8 cellular contexts compared by ENCODE assay signal in genomic region chr3:119891944-119892721, GRCh38.
DNase-seq lines count a peak whose midpoint lies in the region; FAIRE-seq and TF ChIP-seq lines count a peak whose summit lies in the region.

No MANE protein-coding gene starts in this region.

- H3K23ac ChIP-seq in mesendoderm (ENCODE audit: low read length): no peak overlapping the region

- no peaks in the 10 kb centered on the region for H3K27me3 Mint-ChIP-seq in Caco-2 (ENCODE audit: insufficient read depth, unreplicated experiment)

- H3K4me1 ChIP-seq in Caco-2: no peaks in the 10 kb centered on the region
- no peaks in the 10 kb centered on the region for H3K4me1 ChIP-seq in endocrine pancreas (ENCODE audit: control insufficient read depth, insufficient read depth, low read length)
- no peaks in the 10 kb centered on the region for H3K4me1 ChIP-seq in mesendoderm (ENCODE audit: control insufficient read depth, low read depth, low read length)
- H3K4me1 ChIP-seq in transverse colon: peaks cover 0 to 10% (median 0%) of the 10 kb centered on the region in 4 donors

- no peak overlapping the region for H2AK5ac ChIP-seq in mesendoderm (ENCODE audit: low read length)

- no peak overlapping the region for H2BK5ac ChIP-seq in mesendoderm (ENCODE audit: low read length)

- peaks cover 22% of the 10 kb centered on the region for H3K9me3 Mint-ChIP-seq in Caco-2 (ENCODE audit: unreplicated experiment)

- no peak overlapping the region for H2BK15ac ChIP-seq in mesendoderm (replicated peaks; ENCODE audit: low read depth)

- DNase-seq in Caco-2: peak in 1 of 2 experiments; percentile 50
- peak; percentile 28 for DNase-seq in GM20000 (ENCODE audit: low spot score)
- peak; percentile 44 for DNase-seq in NCI-H146 treated with DMSO at 0.1 percent for 48 hours (lab: John Stamatoyannopoulos, UW; ENCODE audit: unreplicated experiment)
- peak; percentile 80 for DNase-seq in mesendoderm
- DNase-seq in transverse colon: peak; percentile 15
- DNase-seq in occipital lobe (lab: John Stamatoyannopoulos, UW): no peak

- TF ChIP-seq CTCF in Caco-2 (IDR thresholded peaks at IDR 0.05; ENCODE audit: insufficient read depth in 1 of 2, low read depth in 1 of 2, low read length in 1 of 2, severe bottlenecking in 1 of 2, unreplicated experiment in 1 of 2): peak; percentile 50 to 59
- TF ChIP-seq CTCF in GM20000 (IDR thresholded peaks at IDR 0.05; ENCODE audit: extremely low read depth, missing control alignments): peak; percentile 33
- peak; percentile 59 to 67 (median 64) for TF ChIP-seq CTCF in transverse colon (IDR thresholded peaks at IDR 0.05)

- H3K79me1 ChIP-seq in mesendoderm (ENCODE audit: low read length): no peaks in the 10 kb centered on the region

- no peaks in the 10 kb centered on the region for H3K4me1 Mint-ChIP-seq in Caco-2 (ENCODE audit: low read depth, unreplicated experiment)

- no peak overlapping the region for H3K4ac ChIP-seq in mesendoderm (ENCODE audit: low read depth, low read length)

- H3K27me3 ChIP-seq in Caco-2 (replicated peaks; ENCODE audit: control insufficient read depth, insufficient read depth, low read length) (no peaks in the 10 kb centered on the region), endocrine pancreas (ENCODE audit: control insufficient read depth, insufficient read depth, low read length) (no peaks in the 10 kb centered on the region), mesendoderm (ENCODE audit: insufficient read depth, low read length, poor library complexity) (no peaks in the 10 kb centered on the region), transverse colon (no peaks in the 10 kb centered on the region)

- CTCF ChIA-PET in Caco-2 (lab: Charles Lee): interaction anchor here (0.7 to 1.6 kb wide), 2 partner anchors 255 to 268 kb away, joined by 3 to 5 read pairs; no protein-coding TSS in a partner anchor

- 0 out of 2 replicates have a peak, but pooled peaks cover 9% of the 10 kb centered on the region for H3K9me3 ChIP-seq in Caco-2
- no peaks in the 10 kb centered on the region for H3K9me3 ChIP-seq in endocrine pancreas (ENCODE audit: control insufficient read depth, low read length)
- H3K9me3 ChIP-seq in transverse colon: no peaks in the 10 kb centered on the region

- H3K36me3 Mint-ChIP-seq in Caco-2 (ENCODE audit: insufficient read depth, unreplicated experiment): peaks cover 45% of the 10 kb centered on the region

- no peak overlapping the region for H3K4me3 ChIP-seq in Caco-2 (ENCODE audit: low read depth, low read length)
- H3K4me3 ChIP-seq in endocrine pancreas (ENCODE audit: control insufficient read depth, insufficient read depth, low read length): peak overlapping the region; percentile 64
- no peak overlapping the region for H3K4me3 ChIP-seq in mesendoderm (ENCODE audit: low read length)
- no peak overlapping the region for H3K4me3 ChIP-seq in transverse colon

- no peak overlapping the region for H3K4me2 ChIP-seq in mesendoderm (ENCODE audit: low read length)

- 100% methylated on average over 1 of the region's 10 CpGs for WGBS in mesendoderm (ENCODE audit: extremely low coverage, insufficient coverage, low lambda C conversion rate)
- 24 to 34% methylated on average over 8 to 10 of the region's 10 CpGs for WGBS in transverse colon (ENCODE audit: low coverage in 1 of 2), 2 donors

- H2BK120ac ChIP-seq in mesendoderm (ENCODE audit: low read depth, low read length): no peak overlapping the region

- no peak overlapping the region for H3K18ac ChIP-seq in mesendoderm (ENCODE audit: low read length)

- TF ChIP-seq EP300 in transverse colon (IDR thresholded peaks at IDR 0.05; ENCODE audit: low read depth): no peak

- H3K9ac ChIP-seq in endocrine pancreas (ENCODE audit: control insufficient read depth, insufficient read depth, low read length) (peak overlapping the region; percentile 54), mesendoderm (ENCODE audit: low read length) (no peak overlapping the region)

- H4K8ac ChIP-seq in mesendoderm (ENCODE audit: low read depth, low read length): no peak overlapping the region

- BruUV-seq in Caco-2 (replicated peaks; lab: Mats Ljungman, UMichigan): no TSS peak

- intact Hi-C loops in Caco-2 (cut with micrococcal nuclease; ENCODE audit: unreplicated experiment) (loop anchor here (1.0 to 5.0 kb wide), 3 partner anchors 200 to 306 kb away; partner anchors contain the start of gene GSK3B), transverse colon (cut with DNase I; ENCODE audit: low total_unique reads) (no loop called here)

- H3K4me3 Mint-ChIP-seq in Caco-2 (ENCODE audit: unreplicated experiment): no peak overlapping the region

- H3K56ac ChIP-seq in mesendoderm (ENCODE audit: low read length): no peak overlapping the region

- POLR2A ChIA-PET in Caco-2 (lab: Charles Lee): no interaction called here

- H3K27ac ChIP-seq in mesendoderm (ENCODE audit: low read depth, low read length) (no peak overlapping the region), transverse colon (peak overlapping the region in 3 of 4 donors; percentile 18 to 31 (median 23))

- peak; percentile 73 for FAIRE-seq in TTC549 (lab: Jason Lieb, UNC)

- H3K36me3 ChIP-seq in Caco-2 (ENCODE audit: control insufficient read depth, insufficient read depth, low read length) (no peaks in the 10 kb centered on the region), endocrine pancreas (ENCODE audit: control insufficient read depth, insufficient read depth, low read length) (peaks cover 3% of the 10 kb centered on the region), mesendoderm (ENCODE audit: control insufficient read depth, insufficient read depth, low read length) (no peaks in the 10 kb centered on the region), transverse colon (peaks cover 0 to 13% (median 1%) of the 10 kb centered on the region in 4 donors)

- H3K79me2 ChIP-seq in mesendoderm (ENCODE audit: control insufficient read depth, insufficient read depth, low read length): no peaks in the 10 kb centered on the region

- H4K5ac ChIP-seq in mesendoderm (ENCODE audit: low read length): no peak overlapping the region

- H3K27ac Mint-ChIP-seq in Caco-2 (ENCODE audit: unreplicated experiment): no peak overlapping the region

- in situ Hi-C loops in transverse colon (cut with MboI; ENCODE audit: low pct_ligation_motif_present in 1 of 4, low pct_unique_long_range_greater_than_20kb in 1 of 4, low sequenced_read_pairs in 3 of 4): loop anchor here (10.0 to 25.0 kb wide), 3 partner anchors 293 to 670 kb away; no protein-coding TSS in a partner anchor

- no peak for TF ChIP-seq POLR2A in transverse colon (IDR thresholded peaks at IDR 0.05)
